In genomic region chr19:5102520-5102919, GRCh38 we compare ENCODE assay signal across 15 cellular contexts.
DNase-seq lines count a peak whose midpoint lies in the region; ATAC-seq, FAIRE-seq and TF ChIP-seq lines count a peak whose summit lies in the region.
"Had no signal": no experiment of that assay in that cellular context is flagged by ENCODE, and none has a peak within 500 bp of the region (broad histone marks: within the 10 kb centered on the region; RNA-seq: fewer than 3 reads in every experiment).

No MANE protein-coding gene starts in this region.

- in situ Hi-C loops in gastrocnemius medialis (cut with MboI; ENCODE audit: low sequenced_read_pairs in 4 of 4): no loop called here

- H3K4me3 ChIP-seq in gastrocnemius medialis: no peak overlapping the region
- H3K4me3 ChIP-seq: SJSA1 had no signal

- peaks cover 0 to 7% (median 6%) of the 10 kb centered on the region in 3 donors for H3K9me3 ChIP-seq in gastrocnemius medialis

- TF ChIP-seq CTCF in gastrocnemius medialis (IDR thresholded peaks at IDR 0.05 in 4 of 5, conservative IDR thresholded peaks at IDR 0.05 in 1 of 5): no peak

- H3K4me1 ChIP-seq in gastrocnemius medialis: peaks cover 31 to 38% of the 10 kb centered on the region in 2 donors
- H3K4me1 ChIP-seq: SJSA1 had no signal

- H3K36me3 ChIP-seq in gastrocnemius medialis: peaks cover 0 to 12% of the 10 kb centered on the region in 2 donors

- H3K27ac ChIP-seq in gastrocnemius medialis: peak overlapping the region; percentile 76 to 87 (median 86)
- H3K27ac ChIP-seq: SJSA1 had no signal

- no peak for TF ChIP-seq POLR2A in gastrocnemius medialis (IDR thresholded peaks at IDR 0.05)

- no peak for FAIRE-seq in frontal cortex (lab: Jason Lieb, UNC)

- ATAC-seq in left lobe of liver (peak; percentile 0), gastrocnemius medialis (no peak)

- H3K27me3 ChIP-seq in gastrocnemius medialis: no peaks in the 10 kb centered on the region
- H3K27me3 ChIP-seq: SJSA1 had no signal

- DNase-seq in DMS79 (lab: John Stamatoyannopoulos, UW) (peak; percentile 71), NCI-H510A treated with DMSO at 0.1 percent for 48 hours (lab: John Stamatoyannopoulos, UW) (peak; percentile 50), left lobe of liver (ENCODE audit: low spot score) (no peak), gastrocnemius medialis (no peak), head of caudate nucleus (no peak), frontal cortex (ENCODE audit: low spot score in 2 of 2) (no peak)
- DNase-seq in activated CD8-positive, alpha-beta memory T cell treated with anti-CD3 and anti-CD28 coated beads, Interleukin-2, amount 50 U/mL, for 48 hours: no peak
- DNase-seq: Caco-2; CD4-positive, CD25-positive, alpha-beta regulatory T cell; DMS153; HFFc6; NCI-H1694; NCI-H748 treated with DMSO at 0.1 percent for 48 hours; RPMI8226 had no signal

- intact Hi-C loops in gastrocnemius medialis (cut with DNase I; ENCODE audit: low total_unique reads) (no loop called here), head of caudate nucleus (cut with DNase I) (no loop called here)

Comparison
In these comparisons a context has a peak if more than half of its experiments do, and no peak if none do; other contexts are left out.
1. DNase-seq: peak in DMS79 (single experiment) and NCI-H510A treated with DMSO at 0.1 percent for 48 hours (single experiment); none in left lobe of liver (single experiment), gastrocnemius medialis (0 of 2), head of caudate nucleus (0 of 42), frontal cortex (0 of 2) and activated CD8-positive, alpha-beta memory T cell treated with anti-CD3 and anti-CD28 coated beads, Interleukin-2, amount 50 U/mL, for 48 hours (single experiment).